Comparison of ENCODE assay signal across 1 cellular context in the genomic region with DNA sequence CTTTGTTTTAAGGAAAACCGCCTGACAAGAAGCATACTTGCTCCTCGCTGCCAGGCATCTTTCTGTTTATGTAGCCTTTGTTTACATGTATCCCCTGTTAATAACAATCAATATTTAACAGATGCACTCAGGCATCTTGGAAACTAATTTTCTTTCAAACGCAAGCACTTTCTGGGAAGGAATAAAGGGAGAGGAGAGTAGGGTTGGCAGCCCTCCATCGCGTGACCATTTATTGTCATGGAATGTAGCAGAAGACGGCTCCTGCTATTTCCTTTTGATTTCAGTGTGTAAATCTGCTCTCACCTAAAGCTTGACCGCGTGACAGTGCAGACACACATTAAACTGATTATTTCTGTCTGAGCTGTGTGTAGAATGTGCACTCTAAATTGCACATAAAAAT.
TF ChIP-seq lines count a peak whose summit lies in the region.

No MANE protein-coding gene starts in this region.

TF ChIP-seq in GM23338, 12 proteins besides CTCF, POLR2A, EP300 and RAD21 (continued from another document):
- TF ChIP-seq, protein P1, sequence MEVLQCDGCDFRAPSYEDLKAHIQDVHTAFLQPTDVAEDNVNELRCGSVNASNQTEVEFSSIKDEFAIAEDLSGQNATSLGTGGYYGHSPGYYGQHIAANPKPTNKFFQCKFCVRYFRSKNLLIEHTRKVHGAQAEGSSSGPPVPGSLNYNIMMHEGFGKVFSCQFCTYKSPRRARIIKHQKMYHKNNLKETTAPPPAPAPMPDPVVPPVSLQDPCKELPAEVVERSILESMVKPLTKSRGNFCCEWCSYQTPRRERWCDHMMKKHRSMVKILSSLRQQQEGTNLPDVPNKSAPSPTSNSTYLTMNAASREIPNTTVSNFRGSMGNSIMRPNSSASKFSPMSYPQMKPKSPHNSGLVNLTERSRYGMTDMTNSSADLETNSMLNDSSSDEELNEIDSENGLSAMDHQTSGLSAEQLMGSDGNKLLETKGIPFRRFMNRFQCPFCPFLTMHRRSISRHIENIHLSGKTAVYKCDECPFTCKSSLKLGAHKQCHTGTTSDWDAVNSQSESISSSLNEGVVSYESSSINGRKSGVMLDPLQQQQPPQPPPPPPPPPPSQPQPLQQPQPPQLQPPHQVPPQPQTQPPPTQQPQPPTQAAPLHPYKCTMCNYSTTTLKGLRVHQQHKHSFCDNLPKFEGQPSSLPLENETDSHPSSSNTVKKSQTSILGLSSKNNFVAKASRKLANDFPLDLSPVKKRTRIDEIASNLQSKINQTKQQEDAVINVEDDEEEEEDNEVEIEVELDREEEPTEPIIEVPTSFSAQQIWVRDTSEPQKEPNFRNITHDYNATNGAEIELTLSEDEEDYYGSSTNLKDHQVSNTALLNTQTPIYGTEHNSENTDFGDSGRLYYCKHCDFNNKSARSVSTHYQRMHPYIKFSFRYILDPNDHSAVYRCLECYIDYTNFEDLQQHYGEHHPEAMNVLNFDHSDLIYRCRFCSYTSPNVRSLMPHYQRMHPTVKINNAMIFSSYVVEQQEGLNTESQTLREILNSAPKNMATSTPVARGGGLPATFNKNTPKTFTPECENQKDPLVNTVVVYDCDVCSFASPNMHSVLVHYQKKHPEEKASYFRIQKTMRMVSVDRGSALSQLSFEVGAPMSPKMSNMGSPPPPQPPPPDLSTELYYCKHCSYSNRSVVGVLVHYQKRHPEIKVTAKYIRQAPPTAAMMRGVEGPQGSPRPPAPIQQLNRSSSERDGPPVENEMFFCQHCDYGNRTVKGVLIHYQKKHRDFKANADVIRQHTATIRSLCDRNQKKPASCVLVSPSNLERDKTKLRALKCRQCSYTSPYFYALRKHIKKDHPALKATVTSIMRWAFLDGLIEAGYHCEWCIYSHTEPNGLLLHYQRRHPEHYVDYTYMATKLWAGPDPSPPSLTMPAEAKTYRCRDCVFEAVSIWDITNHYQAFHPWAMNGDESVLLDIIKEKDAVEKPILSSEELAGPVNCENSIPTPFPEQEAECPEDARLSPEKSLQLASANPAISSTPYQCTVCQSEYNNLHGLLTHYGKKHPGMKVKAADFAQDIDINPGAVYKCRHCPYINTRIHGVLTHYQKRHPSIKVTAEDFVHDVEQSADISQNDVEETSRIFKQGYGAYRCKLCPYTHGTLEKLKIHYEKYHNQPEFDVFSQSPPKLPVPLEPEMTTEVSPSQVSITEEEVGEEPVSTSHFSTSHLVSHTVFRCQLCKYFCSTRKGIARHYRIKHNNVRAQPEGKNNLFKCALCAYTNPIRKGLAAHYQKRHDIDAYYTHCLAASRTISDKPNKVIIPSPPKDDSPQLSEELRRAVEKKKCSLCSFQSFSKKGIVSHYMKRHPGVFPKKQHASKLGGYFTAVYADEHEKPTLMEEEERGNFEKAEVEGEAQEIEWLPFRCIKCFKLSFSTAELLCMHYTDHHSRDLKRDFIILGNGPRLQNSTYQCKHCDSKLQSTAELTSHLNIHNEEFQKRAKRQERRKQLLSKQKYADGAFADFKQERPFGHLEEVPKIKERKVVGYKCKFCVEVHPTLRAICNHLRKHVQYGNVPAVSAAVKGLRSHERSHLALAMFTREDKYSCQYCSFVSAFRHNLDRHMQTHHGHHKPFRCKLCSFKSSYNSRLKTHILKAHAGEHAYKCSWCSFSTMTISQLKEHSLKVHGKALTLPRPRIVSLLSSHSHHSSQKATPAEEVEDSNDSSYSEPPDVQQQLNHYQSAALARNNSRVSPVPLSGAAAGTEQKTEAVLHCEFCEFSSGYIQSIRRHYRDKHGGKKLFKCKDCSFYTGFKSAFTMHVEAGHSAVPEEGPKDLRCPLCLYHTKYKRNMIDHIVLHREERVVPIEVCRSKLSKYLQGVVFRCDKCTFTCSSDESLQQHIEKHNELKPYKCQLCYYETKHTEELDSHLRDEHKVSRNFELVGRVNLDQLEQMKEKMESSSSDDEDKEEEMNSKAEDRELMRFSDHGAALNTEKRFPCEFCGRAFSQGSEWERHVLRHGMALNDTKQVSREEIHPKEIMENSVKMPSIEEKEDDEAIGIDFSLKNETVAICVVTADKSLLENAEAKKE (CRISPR knock-in tag; IDR thresholded peaks at IDR 0.05), result no peak
- TF ChIP-seq NANOG (IDR thresholded peaks at IDR 0.05; ENCODE audit: borderline replicate concordance) (no peak), CREB1 (CRISPR knock-in tag; IDR thresholded peaks at IDR 0.05; ENCODE audit: low read depth) (no peak), EZH2 (IDR thresholded peaks at IDR 0.05; ENCODE audit: low read depth, unreplicated experiment) (no peak), POLR2AphosphoS5 (IDR thresholded peaks at IDR 0.05; ENCODE audit: low read depth) (no peak), ZNF114 (CRISPR knock-in tag; IDR thresholded peaks at IDR 0.05) (no peak)
